Comparison of ENCODE assay signal across 9 cellular contexts in genomic region chr3:152524198-152525140, GRCh38.
DNase-seq lines count a peak whose midpoint lies in the region; ATAC-seq and TF ChIP-seq lines count a peak whose summit lies in the region.
"Had no signal": no experiment of that assay in that cellular context is flagged by ENCODE, and none has a peak within 500 bp of the region (broad histone marks: within the 10 kb centered on the region; RNA-seq: fewer than 3 reads in every experiment).

No MANE protein-coding gene starts in this region.

- H3K4me1 ChIP-seq in RWPE2 (ENCODE audit: insufficient read depth, poor library complexity, severe bottlenecking) (no peaks in the 10 kb centered on the region), colonic mucosa (no peaks in the 10 kb centered on the region), mucosa of descending colon (ENCODE audit: low read depth) (no peaks in the 10 kb centered on the region)

- H3K27ac ChIP-seq in RWPE2 (ENCODE audit: poor library complexity, severe bottlenecking) (no peak overlapping the region), colonic mucosa (no peak overlapping the region)
- H3K27ac ChIP-seq: epithelial cell of prostate had no signal

- ATAC-seq in GM21390 (IDR thresholded peaks at IDR 0.05; ENCODE audit: unreplicated experiment): peak; percentile 77
- ATAC-seq in RWPE2 (ENCODE audit: low read depth): no peak
- peak; percentile 60 for ATAC-seq in mucosa of descending colon

- H3K9me3 ChIP-seq in RWPE2 (ENCODE audit: severe bottlenecking) (no peaks in the 10 kb centered on the region), colonic mucosa (no peaks in the 10 kb centered on the region), mucosa of descending colon (no peaks in the 10 kb centered on the region)

- H3K9ac ChIP-seq in colonic mucosa (ENCODE audit: low read depth in 2 of 2, low read length in 2 of 2): no peak overlapping the region

- H3K27me3 ChIP-seq in RWPE2 (ENCODE audit: insufficient read depth, poor library complexity, severe bottlenecking) (peaks cover 3% of the 10 kb centered on the region), colonic mucosa (no peaks in the 10 kb centered on the region)

- intact Hi-C loops in colonic mucosa (cut with DNase I) (loop anchor here (5.0 kb wide), 1 partner anchor 52 kb away; no protein-coding TSS in a partner anchor), mucosa of descending colon (cut with DNase I, micrococcal nuclease) (no loop called here)

- no peak overlapping the region for H3K4me3 ChIP-seq in RWPE2 (ENCODE audit: severe bottlenecking)
- no peak overlapping the region for H3K4me3 ChIP-seq in colonic mucosa
- no peak overlapping the region for H3K4me3 ChIP-seq in mucosa of descending colon

- peak; percentile 95 for TF ChIP-seq CTCF in RWPE2 (IDR thresholded peaks at IDR 0.05; ENCODE audit: poor library complexity, severe bottlenecking)
- peak; percentile 91 for TF ChIP-seq CTCF in colonic mucosa (IDR thresholded peaks at IDR 0.05)
- TF ChIP-seq CTCF in mucosa of descending colon (IDR thresholded peaks at IDR 0.05): peak; percentile 60

- H3K36me3 ChIP-seq in RWPE2 (ENCODE audit: low read depth) (no peaks in the 10 kb centered on the region), colonic mucosa (no peaks in the 10 kb centered on the region), mucosa of descending colon (ENCODE audit: low read depth) (no peaks in the 10 kb centered on the region)

- DNase-seq in SHP77 (lab: John Stamatoyannopoulos, UW) (peak; percentile 25 to 40), SHP77 treated with DMSO at 0.1 percent for 48 hours (lab: John Stamatoyannopoulos, UW) (no peak), LHCN-M2 (ENCODE audit: low read depth) (peak; percentile 42), RWPE2 (ENCODE audit: low spot score) (no peak), colonic mucosa (peak; percentile 42), mucosa of descending colon (peak in 1 of 3 donors; percentile 84), cerebellar nuclear complex (lab: John Stamatoyannopoulos, UW) (no peak)

Comparison
In these comparisons a context has a peak if more than half of its experiments do, and no peak if none do; other contexts are left out.
1. DNase-seq: peak in SHP77 (2 of 2), LHCN-M2 (single experiment) and colonic mucosa (single experiment); none in SHP77 treated with DMSO at 0.1 percent for 48 hours (single experiment), RWPE2 (single experiment) and cerebellar nuclear complex (0 of 2).
2. Peak in every context shown above with its lines, with median percentiles within 50 percentile points of each other: CTCF ChIP-seq.